9 cellular contexts compared by ENCODE assay signal in the genomic region with DNA sequence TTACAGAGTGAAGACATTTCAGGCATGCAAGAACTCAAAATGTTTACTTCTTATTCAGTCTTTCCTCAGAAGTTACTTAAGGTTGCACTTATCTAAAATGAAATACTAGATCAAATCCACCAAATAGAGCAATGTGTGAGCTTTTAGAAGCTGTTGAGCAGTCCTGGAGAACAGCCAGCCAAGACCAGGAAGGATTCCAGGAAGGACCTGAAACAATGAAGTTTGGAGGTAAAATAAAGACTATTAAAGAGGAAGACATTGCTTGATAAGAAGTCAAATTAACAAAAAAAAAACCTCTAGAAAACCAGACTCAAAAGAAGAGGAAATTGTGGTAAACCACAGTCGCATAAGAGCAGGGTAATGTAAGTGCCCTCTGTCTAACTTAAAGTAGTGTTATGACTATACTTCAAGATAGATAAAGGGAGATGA.
DNase-seq lines count a peak whose midpoint lies in the region; ATAC-seq and TF ChIP-seq lines count a peak whose summit lies in the region.
"Had no signal": no experiment of that assay in that cellular context is flagged by ENCODE, and none has a peak within 500 bp of the region (broad histone marks: within the 10 kb centered on the region; RNA-seq: fewer than 3 reads in every experiment).

No MANE protein-coding gene starts in this region.

- no peaks in the 10 kb centered on the region for H4K20me1 ChIP-seq in MM.1S (ENCODE audit: insufficient read depth, low read length)

- peaks cover 21% of the 10 kb centered on the region for H3K4me1 ChIP-seq in CD8-positive, alpha-beta T cell (ENCODE audit: insufficient read depth, low read length)
- peaks cover 7% of the 10 kb centered on the region for H3K4me1 ChIP-seq in MM.1S (ENCODE audit: low read length)

- DNase-seq in CD8-positive, alpha-beta T cell, result no peak
- DNase-seq in MM.1S (peak; percentile 80), dermis blood vessel endothelial cell (peak; percentile 37), DMS114 treated with DMSO at 0.1 percent for 48 hours (lab: John Stamatoyannopoulos, UW; ENCODE audit: unreplicated experiment) (no peak), GM03348 (ENCODE audit: low spot score) (no peak), HuH-7 (ENCODE audit: low spot score) (no peak), HK-2 (ENCODE audit: unreplicated experiment) (no peak)

- H3K27me3 Mint-ChIP-seq in CD8-positive, alpha-beta T cell (ENCODE audit: low read depth), result peaks cover 61% of the 10 kb centered on the region

- H3K9me3 Mint-ChIP-seq in CD8-positive, alpha-beta T cell, result no peaks in the 10 kb centered on the region

- H3K36me3 ChIP-seq in CD8-positive, alpha-beta T cell (ENCODE audit: insufficient read depth, low read length), result no peaks in the 10 kb centered on the region
- H3K36me3 ChIP-seq in MM.1S (replicated peaks; ENCODE audit: insufficient read depth, low read length), result no peaks in the 10 kb centered on the region

- POLR2A ChIA-PET in CD8-positive, alpha-beta T cell (lab: Charles Lee), result no interaction called here

- H3K9ac ChIP-seq in MM.1S (ENCODE audit: low read length), result no peak overlapping the region

- H2AFZ ChIP-seq in MM.1S (ENCODE audit: low read length), result no peak overlapping the region

- H3K4me1 Mint-ChIP-seq in CD8-positive, alpha-beta T cell (ENCODE audit: low read depth), result peaks cover 25% of the 10 kb centered on the region

- H3K4me3 ChIP-seq in CD8-positive, alpha-beta T cell (ENCODE audit: low read depth, low read length), result no peak overlapping the region
- H3K4me3 ChIP-seq in MM.1S (ENCODE audit: low read length), result no peak overlapping the region

- 0 out of 2 replicates have a peak overlapping the region, but pooled peaks have one; percentile 11 for H3K4me2 ChIP-seq in MM.1S (ENCODE audit: low read depth, low read length)

- no peaks in the 10 kb centered on the region for H3K36me3 Mint-ChIP-seq in CD8-positive, alpha-beta T cell

- no peaks in the 10 kb centered on the region for H3K9me3 ChIP-seq in CD8-positive, alpha-beta T cell (ENCODE audit: low read length)
- H3K9me3 ChIP-seq in MM.1S (replicated peaks; ENCODE audit: insufficient read depth, low read length), result no peaks in the 10 kb centered on the region

- peak overlapping the region; percentile 3 for H3K27ac Mint-ChIP-seq in CD8-positive, alpha-beta T cell
- H3K27ac Mint-ChIP-seq: type B pancreatic cell had no signal

- ATAC-seq in CD8-positive, alpha-beta T cell, result peak; percentile 89
- peak; percentile 86 for ATAC-seq in GM21529 (IDR thresholded peaks at IDR 0.05; ENCODE audit: unreplicated experiment)

- H3K79me2 ChIP-seq in MM.1S (ENCODE audit: low read length), result no peaks in the 10 kb centered on the region

- CTCF ChIA-PET in CD8-positive, alpha-beta T cell (lab: Charles Lee), result no interaction called here

- intact Hi-C loops in CD8-positive, alpha-beta T cell (cut with DNase I, micrococcal nuclease), result loop anchor here in 1 of 2 experiments (1.0 to 2.0 kb wide), 2 partner anchors 50 to 87 kb away; no protein-coding TSS in a partner anchor

- peaks cover 28% of the 10 kb centered on the region for H3K27me3 ChIP-seq in CD8-positive, alpha-beta T cell (ENCODE audit: insufficient read depth, low read length)
- H3K27me3 ChIP-seq in MM.1S (replicated peaks; ENCODE audit: insufficient read depth, low read length), result peaks cover 8% of the 10 kb centered on the region; the same call in 1 of the 2 replicates

- no peak overlapping the region for H3K27ac ChIP-seq in CD8-positive, alpha-beta T cell (ENCODE audit: low read depth, low read length)
- H3K27ac ChIP-seq in MM.1S (ENCODE audit: low read length), result no peak overlapping the region

- H3K4me3 Mint-ChIP-seq in CD8-positive, alpha-beta T cell, result peak overlapping the region; percentile 23
- H3K4me3 Mint-ChIP-seq: type B pancreatic cell had no signal

- H3F3A ChIP-seq in MM.1S (ENCODE audit: insufficient read depth, low read length), result no peaks in the 10 kb centered on the region

- H3K9me2 ChIP-seq in MM.1S (replicated peaks; ENCODE audit: insufficient read depth, low read length), result no peaks in the 10 kb centered on the region

- no peak for TF ChIP-seq CTCF in CD8-positive, alpha-beta T cell (IDR thresholded peaks at IDR 0.05)
- TF ChIP-seq CTCF in MM.1S (IDR thresholded peaks at IDR 0.05; ENCODE audit: low read length), result no peak

Comparison
In these comparisons a context has a peak if more than half of its experiments do, and no peak if none do; other contexts are left out.
1. DNase-seq: peak in MM.1S (single experiment) and dermis blood vessel endothelial cell (single experiment); none in CD8-positive, alpha-beta T cell (0 of 7), DMS114 treated with DMSO at 0.1 percent for 48 hours (single experiment), GM03348 (single experiment), HuH-7 (single experiment) and HK-2 (single experiment).